Comparison of ENCODE assay signal across 8 cellular contexts in genomic region chr7:39948932-39949928, GRCh38. TPM values are rescaled to one million over a fixed set of nuclear protein-coding genes. Genes with fewer than 3 reads are reported as not detected.
DNase-seq lines count a peak whose midpoint lies in the region; FAIRE-seq and TF ChIP-seq lines count a peak whose summit lies in the region.

No MANE protein-coding gene starts in this region.

- in situ Hi-C loops in SK-MEL-5 (cut with HindIII; ENCODE audit: low pct_unique_long_range_greater_than_20kb, low sequenced_read_pairs): no loop called here

- no peaks in the 10 kb centered on the region for H3K27me3 ChIP-seq in neuron (ENCODE audit: insufficient read depth, low read length)

- TF ChIP-seq CTCF in HFFc6 (IDR thresholded peaks at IDR 0.05): no peak

- peaks cover 1% of the 10 kb centered on the region; the same call in 1 of the 2 replicates for H3K27me3 Mint-ChIP-seq in HFFc6 (ENCODE audit: insufficient read depth)
- H3K27me3 Mint-ChIP-seq in activated naive CD4-positive, alpha-beta T cell treated with anti-CD3 and anti-CD28 coated beads, Interleukin-2, amount 10 ng/mL, durations not matched to agents 7 days and 5 days: peaks cover 15% of the 10 kb centered on the region

- peak overlapping the region; percentile 100 for H3K4me3 Mint-ChIP-seq in HFFc6
- H3K4me3 Mint-ChIP-seq in activated naive CD4-positive, alpha-beta T cell treated with anti-CD3 and anti-CD28 coated beads, Interleukin-2, amount 10 ng/mL, durations not matched to agents 7 days and 5 days: peak overlapping the region; percentile 91

- peak overlapping the region; percentile 100 for H3K27ac Mint-ChIP-seq in HFFc6
- H3K27ac Mint-ChIP-seq in activated naive CD4-positive, alpha-beta T cell treated with anti-CD3 and anti-CD28 coated beads, Interleukin-2, amount 10 ng/mL, durations not matched to agents 7 days and 5 days: peak overlapping the region; percentile 100

- H3K4me1 Mint-ChIP-seq in HFFc6 (ENCODE audit: low read depth): peaks cover 33% of the 10 kb centered on the region
- peaks cover 41% of the 10 kb centered on the region for H3K4me1 Mint-ChIP-seq in activated naive CD4-positive, alpha-beta T cell treated with anti-CD3 and anti-CD28 coated beads, Interleukin-2, amount 10 ng/mL, durations not matched to agents 7 days and 5 days

- H3K9me3 ChIP-seq in neuron (ENCODE audit: low read length): peaks cover 3% of the 10 kb centered on the region

- FAIRE-seq in frontal cortex (lab: Jason Lieb, UNC): peak; percentile 64

- H3K36me3 Mint-ChIP-seq in HFFc6 (ENCODE audit: low read depth): peaks cover 8% of the 10 kb centered on the region
- peaks cover 18% of the 10 kb centered on the region for H3K36me3 Mint-ChIP-seq in activated naive CD4-positive, alpha-beta T cell treated with anti-CD3 and anti-CD28 coated beads, Interleukin-2, amount 10 ng/mL, durations not matched to agents 7 days and 5 days

- no peaks in the 10 kb centered on the region for H3K9me3 Mint-ChIP-seq in HFFc6
- H3K9me3 Mint-ChIP-seq in activated naive CD4-positive, alpha-beta T cell treated with anti-CD3 and anti-CD28 coated beads, Interleukin-2, amount 10 ng/mL, durations not matched to agents 7 days and 5 days: no peaks in the 10 kb centered on the region

- no peak overlapping the region for H2AFZ ChIP-seq in neuron (ENCODE audit: low read depth, low read length)

- peaks cover 10% of the 10 kb centered on the region for H3K4me1 ChIP-seq in neuron (ENCODE audit: insufficient read depth, low read length)

- no peaks in the 10 kb centered on the region for H3K36me3 ChIP-seq in neuron (ENCODE audit: insufficient read depth, low read length)

- DNase-seq in GM04504 (ENCODE audit: low read depth): peak; percentile 99
- DNase-seq in HFFc6: peak; percentile 99
- peak; percentile 100 for DNase-seq in NAMALWA (ENCODE audit: low spot score)
- peak; percentile 100 for DNase-seq in SK-MEL-5 (ENCODE audit: low read depth, low spot score)
- DNase-seq in activated naive CD4-positive, alpha-beta T cell treated with anti-CD3 and anti-CD28 coated beads, Interleukin-2, amount 10 ng/mL, durations not matched to agents 7 days and 5 days: peak; percentile 99
- peak; percentile 91 to 93 for DNase-seq in frontal cortex (ENCODE audit: low spot score in 2 of 2)
- DNase-seq in stromal cell of bone marrow (ENCODE audit: low read depth): peak; percentile 100

- CTCF ChIA-PET in activated naive CD4-positive, alpha-beta T cell treated with anti-CD3 and anti-CD28 coated beads, Interleukin-2, amount 10 ng/mL, durations not matched to agents 7 days and 5 days (lab: Charles Lee): interaction anchor here (0.6 to 3.9 kb wide), 4 partner anchors 98 to 284 kb away, joined by 3 to 23 read pairs (median 4); no protein-coding TSS in a partner anchor

- H3K4me3 ChIP-seq in neuron (ENCODE audit: low read length): peak overlapping the region; percentile 98

RNA-seq across cellular contexts. Expression of gene CDK13, which starts 0.8 kb away (rescaled TPM):
- 10 to 100 TPM; 28.8 to 31.7 (median 30.2) TPM for total RNA-seq in HFFc6 (2021; fragmentation: NEBNext Ultra II Directional; extraction: Animal tissue kit (Norgen Biotek cat#: 25700))
- 40.5 and 44.4 TPM in 2 replicates for total RNA-seq in SK-MEL-5 (2014; rRNA removed; shearing (Covaris generic))
- polyA plus RNA-seq in SK-MEL-5 (2015; cell fraction: cytosol; rRNA removed): 19.7 and 24.7 TPM in 2 replicates
- 62.3 and 62.8 TPM in 2 replicates for polyA plus RNA-seq in SK-MEL-5 (2015; cell fraction: nucleus; rRNA removed)
- 133 TPM for total RNA-seq in frontal cortex

Comparison
In these comparisons a context has a peak if more than half of its experiments do, and no peak if none do; other contexts are left out.
1. Peak in every context shown above with its lines: DNase-seq and H3K4me3 ChIP-seq.